In genomic region chr2:82913566-82913965, GRCh38 we compare ENCODE assay signal across 18 cellular contexts.
DNase-seq lines count a peak whose midpoint lies in the region; ATAC-seq and TF ChIP-seq lines count a peak whose summit lies in the region.
"Had no signal": no experiment of that assay in that cellular context is flagged by ENCODE, and none has a peak within 500 bp of the region (broad histone marks: within the 10 kb centered on the region; RNA-seq: fewer than 3 reads in every experiment).

No MANE protein-coding gene starts in this region.

- peak; percentile 24 for DNase-seq in HCEC 1CT
- DNase-seq in adipocyte (ENCODE audit: low read depth), result peak; percentile 0
- peak; percentile 63 for DNase-seq in choroid plexus epithelial cell (ENCODE audit: low read depth)
- DNase-seq in non-pigmented ciliary epithelial cell (ENCODE audit: low read depth), result peak; percentile 5
- DNase-seq in dorsolateral prefrontal cortex, result no peak
- DNase-seq in esophagus muscularis mucosa (ENCODE audit: extremely low spot score), result no peak
- DNase-seq in AML-193 (lab: John Stamatoyannopoulos, UW), result no peak
- DNase-seq: 8988T; ACHN; C1 segment of cervical spinal cord; Caco-2; CD4-positive, alpha-beta memory T cell; DMS153; DND-41; GOT3 had no signal

- H3K4me1 ChIP-seq in adipocyte (ENCODE audit: control insufficient read depth, insufficient read depth, low read length), result no peaks in the 10 kb centered on the region
- no peaks in the 10 kb centered on the region for H3K4me1 ChIP-seq in esophagus muscularis mucosa
- H3K4me1 ChIP-seq: A549, Caco-2, HAP-1 had no signal

- 87% methylated on average over 2 of the region's 2 CpGs for WGBS in esophagus muscularis mucosa

- TF ChIP-seq POLR2A in esophagus muscularis mucosa (IDR thresholded peaks at IDR 0.05; ENCODE audit: low read depth), result no peak

- H3K36me3 ChIP-seq in adipocyte (ENCODE audit: control insufficient read depth, insufficient read depth, low read length, severe bottlenecking) (no peaks in the 10 kb centered on the region), esophagus muscularis mucosa (no peaks in the 10 kb centered on the region)
- H3K36me3 ChIP-seq: HAP-1 had no signal

- H3K4me3 ChIP-seq in adipocyte (ENCODE audit: low read length), result no peak overlapping the region
- H3K4me3 ChIP-seq in choroid plexus epithelial cell (ENCODE audit: low read depth, low read length), result no peak overlapping the region
- no peak overlapping the region for H3K4me3 ChIP-seq in dorsolateral prefrontal cortex
- no peak overlapping the region for H3K4me3 ChIP-seq in esophagus muscularis mucosa
- H3K4me3 ChIP-seq: A549, HAP-1 had no signal

- H3K27ac ChIP-seq in dorsolateral prefrontal cortex (no peak overlapping the region), esophagus muscularis mucosa (replicated peaks in 1 of 4) (no peak overlapping the region)
- H3K27ac ChIP-seq: A549 had no signal

- H3K9me3 ChIP-seq in adipocyte (ENCODE audit: control insufficient read depth, low read length) (peaks cover 9% of the 10 kb centered on the region), esophagus muscularis mucosa (peaks cover 0 to 11% (median 0%) of the 10 kb centered on the region in 4 donors)
- H3K9me3 ChIP-seq: Caco-2, HAP-1 had no signal

- TF ChIP-seq EP300 in esophagus muscularis mucosa (IDR thresholded peaks at IDR 0.05), result no peak

- no peak for TF ChIP-seq CTCF in choroid plexus epithelial cell (conservative IDR thresholded peaks at IDR 0.05; ENCODE audit: low read depth, low read length)
- TF ChIP-seq CTCF in dorsolateral prefrontal cortex (IDR thresholded peaks at IDR 0.05 in 54 of 56, conservative IDR thresholded peaks at IDR 0.05 in 2 of 56; ENCODE audit: low read depth in 1 of 56, partially characterized antibody in 56 of 56), result no peak
- TF ChIP-seq CTCF in esophagus muscularis mucosa (IDR thresholded peaks at IDR 0.05), result no peak

- H3K27me3 ChIP-seq in adipocyte (replicated peaks; ENCODE audit: control insufficient read depth, insufficient read depth, low read length) (no peaks in the 10 kb centered on the region), dorsolateral prefrontal cortex (peaks cover 0 to 6% (median 0%) of the 10 kb centered on the region in 45 donors), esophagus muscularis mucosa (no peaks in the 10 kb centered on the region)

- no peak overlapping the region for H3K9ac ChIP-seq in adipocyte (ENCODE audit: low read length)

- intact Hi-C loops in dorsolateral prefrontal cortex (cut with DNase I), result no loop called here
- intact Hi-C loops in esophagus muscularis mucosa (cut with DNase I), result no loop called here

- no peak for ATAC-seq in GM21367 (IDR thresholded peaks at IDR 0.05; ENCODE audit: unreplicated experiment)
- ATAC-seq: A549 had no signal

Comparison
In these comparisons a context has a peak if more than half of its experiments do, and no peak if none do; other contexts are left out.
1. DNase-seq: peak in HCEC 1CT (single experiment), adipocyte (single experiment), choroid plexus epithelial cell (single experiment) and non-pigmented ciliary epithelial cell (single experiment); none in dorsolateral prefrontal cortex (0 of 10), esophagus muscularis mucosa (single experiment) and AML-193 (0 of 2).